In the genomic region with DNA sequence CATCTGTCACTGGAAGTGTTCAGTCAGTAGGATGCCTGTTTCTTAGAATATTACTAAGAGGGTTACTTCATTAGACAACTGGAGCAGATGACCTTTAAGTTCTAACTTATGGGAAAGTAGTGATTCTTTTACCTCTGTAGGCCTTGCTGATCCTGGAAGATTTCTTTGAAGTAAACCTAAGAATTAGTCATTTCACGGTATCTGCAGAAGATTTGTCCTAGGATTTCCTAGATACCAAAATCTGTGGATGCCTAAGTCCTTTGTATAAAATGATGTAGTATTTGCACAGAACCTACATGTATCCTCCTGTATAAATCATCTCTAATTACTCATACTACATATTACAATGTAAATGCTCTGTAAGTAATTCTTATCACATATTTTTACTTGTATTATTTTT, we compare ENCODE assay signal across 18 cellular contexts.
"Had no signal": no experiment of that assay in that cellular context is flagged by ENCODE, and none has a peak within 500 bp of the region (broad histone marks: within the 10 kb centered on the region; RNA-seq: fewer than 3 reads in every experiment).

No MANE protein-coding gene starts in this region.

- H3K4me3 Mint-ChIP-seq: activated CD4-positive, alpha-beta memory T cell treated with anti-CD3 and anti-CD28 coated beads, Interleukin-2, amount 10 ng/mL, durations not matched to agents 7 days and 5 days; activated CD4-positive, alpha-beta T cell treated with anti-CD3 and anti-CD28 coated beads for 36 hours; activated CD8-positive, alpha-beta memory T cell treated with anti-CD3 and anti-CD28 coated beads, Interleukin-2, amount 10 ng/mL, durations not matched to agents 7 days and 5 days; activated naive CD8-positive, alpha-beta T cell treated with anti-CD3 and anti-CD28 coated beads, Interleukin-2, amount 10 ng/mL, durations not matched to agents 7 days and 5 days; activated T-helper 17 cell treated with anti-CD3 and anti-CD28 coated beads, Interleukin-2, amount 50 U/mL, for 72 hours; immature natural killer cell; naive thymus-derived CD8-positive, alpha-beta T cell; stimulated activated effector memory CD8-positive, alpha-beta T cell treated with anti-CD3 and anti-CD28 coated beads, Interleukin-12 subunit alpha, Interleukin-12 subunit beta, amount 100 ng/mL, for 72 hours; WTC11 had no signal

- H3K4me3 ChIP-seq: sigmoid colon, stomach, vagina had no signal

- H3K27me3 Mint-ChIP-seq: activated CD4-positive, alpha-beta memory T cell treated with anti-CD3 and anti-CD28 coated beads, Interleukin-2, amount 10 ng/mL, durations not matched to agents 7 days and 5 days; activated naive CD8-positive, alpha-beta T cell treated with anti-CD3 and anti-CD28 coated beads, Interleukin-2, amount 10 ng/mL, durations not matched to agents 7 days and 5 days had no signal

- H3K27ac Mint-ChIP-seq: activated CD4-positive, alpha-beta memory T cell treated with anti-CD3 and anti-CD28 coated beads, Interleukin-2, amount 10 ng/mL, durations not matched to agents 7 days and 5 days; activated CD4-positive, alpha-beta T cell treated with anti-CD3 and anti-CD28 coated beads for 36 hours; activated CD8-positive, alpha-beta memory T cell treated with anti-CD3 and anti-CD28 coated beads, Interleukin-2, amount 10 ng/mL, durations not matched to agents 7 days and 5 days; activated naive CD8-positive, alpha-beta T cell treated with anti-CD3 and anti-CD28 coated beads, Interleukin-2, amount 10 ng/mL, durations not matched to agents 7 days and 5 days; activated T-helper 17 cell treated with anti-CD3 and anti-CD28 coated beads, Interleukin-2, amount 50 U/mL, for 72 hours; immature natural killer cell; naive thymus-derived CD8-positive, alpha-beta T cell; stimulated activated effector memory CD8-positive, alpha-beta T cell treated with anti-CD3 and anti-CD28 coated beads, Interleukin-12 subunit alpha, Interleukin-12 subunit beta, amount 100 ng/mL, for 72 hours; WTC11 had no signal

- H3K27ac ChIP-seq: parathyroid adenoma, sigmoid colon, stomach, vagina had no signal

- H3K36me3 ChIP-seq: sigmoid colon, stomach, vagina had no signal

- DNase-seq: activated CD4-positive, alpha-beta memory T cell treated with anti-CD3 and anti-CD28 coated beads, Interleukin-2, amount 10 ng/mL, durations not matched to agents 7 days and 5 days; activated CD4-positive, alpha-beta T cell treated with anti-CD3 and anti-CD28 coated beads for 36 hours; activated CD8-positive, alpha-beta memory T cell treated with anti-CD3 and anti-CD28 coated beads, Interleukin-2, amount 10 ng/mL, durations not matched to agents 7 days and 5 days; activated naive CD4-positive, alpha-beta T cell treated with Interleukin-2 at 50 U/mL for 16 hours; activated naive CD8-positive, alpha-beta T cell treated with anti-CD3 and anti-CD28 coated beads, Interleukin-2, amount 10 ng/mL, durations not matched to agents 7 days and 5 days; amygdala; central memory CD4-positive, alpha-beta T cell; immature natural killer cell; naive thymus-derived CD8-positive, alpha-beta T cell; sigmoid colon; stimulated activated CD4-positive, alpha-beta T cell treated with anti-CD3 and anti-CD28 coated beads, Interleukin-4, amount 100 ng/mL, for 24 hours; stomach; trophoblast cell had no signal

- H3K27me3 ChIP-seq: sigmoid colon, stomach, vagina had no signal

- H3K9me3 Mint-ChIP-seq: activated CD4-positive, alpha-beta memory T cell treated with anti-CD3 and anti-CD28 coated beads, Interleukin-2, amount 10 ng/mL, durations not matched to agents 7 days and 5 days; immature natural killer cell; naive thymus-derived CD8-positive, alpha-beta T cell had no signal

- H3K36me3 Mint-ChIP-seq: naive thymus-derived CD8-positive, alpha-beta T cell had no signal

- H3K9me3 ChIP-seq: sigmoid colon, stomach, vagina had no signal

- ATAC-seq: activated CD4-positive, alpha-beta T cell treated with anti-CD3 and anti-CD28 coated beads for 36 hours; activated CD8-positive, alpha-beta memory T cell treated with anti-CD3 and anti-CD28 coated beads, Interleukin-2, amount 10 ng/mL, durations not matched to agents 7 days and 5 days; activated T-helper 17 cell treated with anti-CD3 and anti-CD28 coated beads, Interleukin-2, amount 50 U/mL, for 72 hours; naive thymus-derived CD8-positive, alpha-beta T cell; stimulated activated effector memory CD8-positive, alpha-beta T cell treated with anti-CD3 and anti-CD28 coated beads, Interleukin-12 subunit alpha, Interleukin-12 subunit beta, amount 100 ng/mL, for 72 hours; WTC11 had no signal
